1 cellular context compared by ENCODE assay signal in the genomic region with DNA sequence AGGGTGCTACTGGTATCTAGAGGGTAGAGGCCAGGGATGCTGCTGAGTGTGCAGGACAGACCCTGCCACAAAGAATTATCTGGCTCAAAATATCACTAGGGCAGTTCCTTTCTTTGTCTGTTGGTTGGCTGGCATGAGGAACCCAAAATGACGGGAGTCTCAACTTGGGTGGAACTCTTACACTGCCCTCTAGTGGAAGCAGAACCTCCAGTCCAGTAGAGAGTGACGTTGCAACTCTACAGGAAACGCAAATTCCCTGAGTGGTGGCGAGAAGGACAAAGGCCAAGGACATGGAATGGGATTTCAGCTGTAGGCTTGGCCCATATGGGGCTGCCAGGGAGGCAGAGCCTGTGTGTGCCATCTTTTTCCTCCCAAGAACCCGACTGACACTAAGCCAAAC.
TF ChIP-seq lines count a peak whose summit lies in the region.

No MANE protein-coding gene starts in this region.

TF ChIP-seq in H1, 55 proteins besides CTCF, POLR2A, EP300 and RAD21:
- TF ChIP-seq MAFK (IDR thresholded peaks at IDR 0.05; ENCODE audit: low read depth, low read length) = peak; percentile 70
- TF ChIP-seq, protein P1, sequence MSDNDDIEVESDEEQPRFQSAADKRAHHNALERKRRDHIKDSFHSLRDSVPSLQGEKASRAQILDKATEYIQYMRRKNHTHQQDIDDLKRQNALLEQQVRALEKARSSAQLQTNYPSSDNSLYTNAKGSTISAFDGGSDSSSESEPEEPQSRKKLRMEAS (IDR thresholded peaks at IDR 0.05) = peak; percentile 53; the same call in 1 of the 2 replicates
- no peak for TF ChIP-seq TCF12 (IDR thresholded peaks at IDR 0.05; ENCODE audit: low read depth, low read length)
- no peak for TF ChIP-seq KDM4A (IDR thresholded peaks at IDR 0.05; ENCODE audit: low read depth, low read length, severe bottlenecking)
- peak; percentile 87 for TF ChIP-seq BACH1 (IDR thresholded peaks at IDR 0.05; ENCODE audit: low read length)
- peak; percentile 87 for TF ChIP-seq CREB1 (IDR thresholded peaks at IDR 0.05)
- 0 out of 2 replicates have a peak, but pooled peaks have one; percentile 10 for TF ChIP-seq TEAD4 (IDR thresholded peaks at IDR 0.05; ENCODE audit: low read depth, low read length)
- peak; percentile 47; the same call in 1 of the 2 replicates for TF ChIP-seq YY1 (IDR thresholded peaks at IDR 0.05; ENCODE audit: low read depth, low read length)
